2 cellular contexts compared by ENCODE assay signal in genomic region chr9:70112981-70113380, GRCh38.
TF ChIP-seq lines count a peak whose summit lies in the region.

No MANE protein-coding gene starts in this region.

TF ChIP-seq in IMR-90, 13 proteins besides CTCF, POLR2A, EP300 and RAD21:
- no peak for TF ChIP-seq MAFK (IDR thresholded peaks at IDR 0.05; ENCODE audit: low read depth, low read length)
- TF ChIP-seq SMC3 (IDR thresholded peaks at IDR 0.05; ENCODE audit: low read depth, low read length), result no peak
- TF ChIP-seq ELK1 (IDR thresholded peaks at IDR 0.05; ENCODE audit: borderline replicate concordance, low read depth, low read length), result no peak
- TF ChIP-seq RCOR1 (IDR thresholded peaks at IDR 0.05; ENCODE audit: insufficient replicate concordance, low read length), result no peak
- no peak for TF ChIP-seq FOS (IDR thresholded peaks at IDR 0.05; ENCODE audit: low read depth, low read length)
- TF ChIP-seq NFE2L2 (IDR thresholded peaks at IDR 0.05; ENCODE audit: low read depth, low read length), result no peak
- TF ChIP-seq CEBPB (IDR thresholded peaks at IDR 0.05; ENCODE audit: low read depth, low read length), result no peak

TF ChIP-seq in H1, 55 proteins besides CTCF, POLR2A, EP300 and RAD21:
- TF ChIP-seq SIN3A (conservative IDR thresholded peaks at IDR 0.05 in 1 of 2, IDR thresholded peaks at IDR 0.05 in 1 of 2; ENCODE audit: low read depth in 1 of 2, low read length in 2 of 2) (no peak), SRF (IDR thresholded peaks at IDR 0.05; ENCODE audit: low read depth, low read length) (no peak), BACH1 (IDR thresholded peaks at IDR 0.05; ENCODE audit: low read length) (no peak), CHD2 (IDR thresholded peaks at IDR 0.05; ENCODE audit: low read length) (no peak), POLR2AphosphoS5 (IDR thresholded peaks at IDR 0.05; ENCODE audit: low read depth, low read length) (no peak), SIRT6 (IDR thresholded peaks at IDR 0.05; ENCODE audit: low read length) (no peak), CBX8 (IDR thresholded peaks at IDR 0.05; ENCODE audit: borderline replicate concordance, low read depth, low read length) (no peak), SP2 (IDR thresholded peaks at IDR 0.05; ENCODE audit: low read length) (no peak), CEBPB (IDR thresholded peaks at IDR 0.05; ENCODE audit: low read depth, low read length) (no peak), SP1 (IDR thresholded peaks at IDR 0.05; ENCODE audit: low read depth, low read length) (no peak), GTF2F1 (IDR thresholded peaks at IDR 0.05; ENCODE audit: borderline replicate concordance, low read depth, low read length) (no peak), HDAC6 (IDR thresholded peaks at IDR 0.05; ENCODE audit: low read depth, low read length) (no peak)
